15 cellular contexts compared by ENCODE assay signal in the genomic region with DNA sequence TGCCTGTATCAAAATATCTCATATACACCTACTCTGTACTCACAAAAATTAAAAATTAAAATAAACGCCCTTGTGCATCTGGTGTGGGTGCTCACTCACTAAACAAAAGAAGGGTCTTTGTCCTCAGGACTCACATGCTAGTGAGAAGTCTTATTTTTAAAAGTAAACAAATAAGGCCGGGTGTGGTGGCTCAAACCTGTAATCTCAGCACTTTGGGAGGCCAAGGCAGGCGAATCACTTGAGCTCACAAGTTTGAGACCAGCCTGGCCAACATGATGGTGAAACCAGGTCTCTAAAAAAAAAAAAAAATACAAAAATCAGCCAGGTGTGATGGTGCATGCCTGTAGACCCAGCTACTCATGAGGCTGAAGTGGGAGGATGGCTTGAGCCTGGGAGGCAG. TPM values are rescaled to one million over a fixed set of nuclear protein-coding genes. Genes with fewer than 3 reads are reported as not detected.
A peak's percentile ranks its signal among the peaks of the same experiment; 100 is the strongest.
DNase-seq lines count a peak whose midpoint lies in the region; ATAC-seq, FAIRE-seq and TF ChIP-seq lines count a peak whose summit lies in the region.
"Had no signal": no experiment of that assay in that cellular context is flagged by ENCODE, and none has a peak within 500 bp of the region (broad histone marks: within the 10 kb centered on the region; RNA-seq: fewer than 3 reads in every experiment).

No MANE protein-coding gene starts in this region.

- H4K91ac ChIP-seq in H9 (ENCODE audit: insufficient read length, low read depth, low read length) (no peak overlapping the region), neuronal stem cell (ENCODE audit: low read depth, low read length, poor library complexity) (no peak overlapping the region)

- H4K8ac ChIP-seq in H9 (replicated peaks; ENCODE audit: insufficient read length, low read depth, low read length) (no peak overlapping the region), neuronal stem cell (ENCODE audit: low read depth, low read length) (no peak overlapping the region)

- H3K36me3 ChIP-seq in osteoblast (ENCODE audit: insufficient read depth, low read length) (peaks cover 13% of the 10 kb centered on the region), neuronal stem cell (replicated peaks in 1 of 2; ENCODE audit: control insufficient read depth in 2 of 2, insufficient read depth in 2 of 2, low read length in 2 of 2) (peaks cover 0 to 42% of the 10 kb centered on the region in 2 donors)
- H3K36me3 ChIP-seq: Peyer's patch had no signal

- no peak for TF ChIP-seq POLR2A in A549 (IDR thresholded peaks at IDR 0.05; ENCODE audit: low read length)

- H2AK5ac ChIP-seq in H9 (ENCODE audit: insufficient read length, low read length) = no peak overlapping the region
- no peak overlapping the region for H2AK5ac ChIP-seq in neuronal stem cell (ENCODE audit: low read depth, low read length)

- no peak for TF ChIP-seq RAD21 in A549 (conservative IDR thresholded peaks at IDR 0.05 in 1 of 2, IDR thresholded peaks at IDR 0.05 in 1 of 2)

- H3K9me3 ChIP-seq in A549 = no peaks in the 10 kb centered on the region
- H3K9me3 ChIP-seq in osteoblast (ENCODE audit: low read depth, low read length) = no peaks in the 10 kb centered on the region
- no peaks in the 10 kb centered on the region for H3K9me3 ChIP-seq in H9 (ENCODE audit: control insufficient read depth, low read depth, low read length)
- H3K9me3 ChIP-seq in neuronal stem cell (replicated peaks in 1 of 2; ENCODE audit: control insufficient read depth in 2 of 2, insufficient read depth in 1 of 2, low read depth in 1 of 2, low read length in 2 of 2) = peaks cover 0 to 6% of the 10 kb centered on the region in 2 donors
- H3K9me3 ChIP-seq: Peyer's patch, SK-N-SH had no signal

- H3K4me1 ChIP-seq in A549 (peaks cover 68% of the 10 kb centered on the region), osteoblast (ENCODE audit: insufficient read depth, low read length) (peaks cover 38% of the 10 kb centered on the region), H9 (ENCODE audit: insufficient read depth, low read length) (no peaks in the 10 kb centered on the region), neuronal stem cell (ENCODE audit: control insufficient read depth in 2 of 2, insufficient read depth in 1 of 2, low read depth in 1 of 2, low read length in 2 of 2) (peaks cover 6 to 20% of the 10 kb centered on the region in 2 donors)

- H4K20me1 ChIP-seq in osteoblast (ENCODE audit: insufficient read depth, low read length) (peaks cover 15% of the 10 kb centered on the region), H9 (ENCODE audit: control insufficient read depth, insufficient read depth, insufficient read length) (no peaks in the 10 kb centered on the region)

- H2BK15ac ChIP-seq in H9 (ENCODE audit: low read depth, low read length) (no peak overlapping the region), neuronal stem cell (ENCODE audit: low read length) (no peak overlapping the region)

- no peak for ATAC-seq in A549

- no peak overlapping the region for H3K56ac ChIP-seq in H9 (ENCODE audit: insufficient read length, low read depth, low read length)

- H3K79me1 ChIP-seq in H9 (ENCODE audit: insufficient read depth, low read depth, low read length, poor library complexity, severe bottlenecking) (no peaks in the 10 kb centered on the region), neuronal stem cell (ENCODE audit: low read depth, low read length) (peaks cover 7% of the 10 kb centered on the region)

- H3K79me2 ChIP-seq in osteoblast (ENCODE audit: insufficient read depth, low read length) (peaks cover 86% of the 10 kb centered on the region), H9 (ENCODE audit: insufficient read depth, low read length) (no peaks in the 10 kb centered on the region)

- H3K4ac ChIP-seq in H9 (ENCODE audit: low read depth, low read length) = no peak overlapping the region
- H3K4ac ChIP-seq in neuronal stem cell (ENCODE audit: low read length) = no peak overlapping the region

- H2BK12ac ChIP-seq in H9 (ENCODE audit: insufficient read length, low read depth, low read length) (no peak overlapping the region), neuronal stem cell (ENCODE audit: low read length) (no peak overlapping the region)

- no peak overlapping the region for H3K4me3 Mint-ChIP-seq in HFFc6
- no peak overlapping the region for H3K4me3 Mint-ChIP-seq in H9
- H3K4me3 Mint-ChIP-seq: CD4-positive, alpha-beta T cell had no signal

- H2AFZ ChIP-seq in osteoblast (ENCODE audit: low read length) (no peak overlapping the region), H9 (ENCODE audit: low read length) (no peak overlapping the region), neuronal stem cell (ENCODE audit: low read length) (no peak overlapping the region)

- no peak overlapping the region for H3T11ph ChIP-seq in H9 (ENCODE audit: low read length)

- TF ChIP-seq CTCF in A549 (IDR thresholded peaks at IDR 0.05) (no peak), HFFc6 (IDR thresholded peaks at IDR 0.05) (no peak), VCaP (conservative IDR thresholded peaks at IDR 0.05) (no peak), osteoblast (IDR thresholded peaks at IDR 0.05; ENCODE audit: extremely low read depth, low read depth, low read length) (no peak), H9 (conservative IDR thresholded peaks at IDR 0.05) (no peak)

- no peak overlapping the region for H2BK5ac ChIP-seq in H9 (ENCODE audit: insufficient read length, low read length)
- no peak overlapping the region for H2BK5ac ChIP-seq in neuronal stem cell (ENCODE audit: low read length)

- H3K23me2 ChIP-seq in H9 (ENCODE audit: insufficient read length, low read depth, low read length, poor library complexity, severe bottlenecking) = no peaks in the 10 kb centered on the region

- H3K27me3 Mint-ChIP-seq in HFFc6 (ENCODE audit: insufficient read depth) (no peaks in the 10 kb centered on the region; the same call in 1 of the 2 replicates), H9 (ENCODE audit: low read depth) (no peaks in the 10 kb centered on the region)
- H3K27me3 Mint-ChIP-seq: CD4-positive, alpha-beta T cell had no signal

- H3K23ac ChIP-seq in H9 (ENCODE audit: insufficient read length, low read depth, low read length) (no peak overlapping the region), neuronal stem cell (ENCODE audit: low read depth, low read length, poor library complexity) (no peak overlapping the region)

- H4K5ac ChIP-seq in H9 (ENCODE audit: insufficient read length, low read depth, low read length) = no peak overlapping the region

- FAIRE-seq in A549 (lab: Jason Lieb, UNC) = no peak
- FAIRE-seq: HTR-8/SVneo had no signal

- no peak for TF ChIP-seq EP300 in A549 (IDR thresholded peaks at IDR 0.05)

- H3K9me3 Mint-ChIP-seq in HFFc6 = no peaks in the 10 kb centered on the region
- peaks cover 8 to 14% of the 10 kb centered on the region in 2 experiments for H3K9me3 Mint-ChIP-seq in H9
- H3K9me3 Mint-ChIP-seq: CD4-positive, alpha-beta T cell had no signal

- POLR2A ChIA-PET in A549 (lab: Yijun Ruan, JAX) = interaction anchor here (0.5 to 1.5 kb wide), 5 partner anchors 8 to 216 kb away, joined by 3 to 7 read pairs (median 4); no protein-coding TSS in a partner anchor

- H3K4me2 ChIP-seq in A549 = peak overlapping the region; percentile 10; the same call in 2 of the 3 replicates
- H3K4me2 ChIP-seq in osteoblast (ENCODE audit: insufficient read depth, low read length) = no peak overlapping the region
- H3K4me2 ChIP-seq in H9 (ENCODE audit: insufficient read depth, insufficient read length, low read length) = no peak overlapping the region
- no peak overlapping the region for H3K4me2 ChIP-seq in neuronal stem cell (ENCODE audit: insufficient read depth, low read length, poor library complexity, severe bottlenecking)
- H3K4me2 ChIP-seq: BLaER1, SK-N-SH had no signal

- no peak overlapping the region for H3K14ac ChIP-seq in H9 (ENCODE audit: insufficient read depth, low read length)
- H3K14ac ChIP-seq in neuronal stem cell (ENCODE audit: low read length) = no peak overlapping the region

- 56% methylated on average over 3 of the region's 3 CpGs for WGBS in A549 (ENCODE audit: missing lambda C conversion rate)
- WGBS in H9 (ENCODE audit: extremely low coverage, insufficient read length, low lambda C conversion rate) = no CpG with 5 or more reads among the region's 3 CpGs
- no CpG with 5 or more reads among the region's 3 CpGs for WGBS in neuronal stem cell (ENCODE audit: extremely low coverage in 2 of 2, insufficient read length in 2 of 2, insufficient replicate concordance in 1 of 2), 2 donors

- DNase-seq in A549 (ENCODE audit: low read depth in 1 of 2, low spot score in 1 of 2) (no peak), HFFc6 (no peak), osteoblast (ENCODE audit: insufficient read length, low spot score, missing footprints) (no peak), H9 (no peak), OCI-M2 (lab: John Stamatoyannopoulos, UW; ENCODE audit: unreplicated experiment) (no peak), neuronal stem cell (ENCODE audit: low spot score) (no peak)
- no peak for DNase-seq in activated T-cell treated with anti-CD3 and anti-CD28 coated beads, Interleukin-2, amount 50 U/mL, for 48 hours
- DNase-seq: 8988T had no signal

- no peak overlapping the region for H3K9ac ChIP-seq in H9 (ENCODE audit: extremely low read depth, insufficient read length, low read length)
- no peak overlapping the region for H3K9ac ChIP-seq in neuronal stem cell (ENCODE audit: low read depth, low read length, poor library complexity)
- H3K9ac ChIP-seq: BLaER1, SK-N-SH had no signal

- H3K4me1 Mint-ChIP-seq in HFFc6 (ENCODE audit: low read depth) (peaks cover 68% of the 10 kb centered on the region), H9 (peaks cover 6 to 14% of the 10 kb centered on the region in 2 experiments)

- H3K27me3 ChIP-seq in osteoblast (ENCODE audit: insufficient read depth, low read length) (no peaks in the 10 kb centered on the region), H9 (ENCODE audit: insufficient read depth, low read length) (no peaks in the 10 kb centered on the region), neuronal stem cell (ENCODE audit: control insufficient read depth in 3 of 3, insufficient read depth in 3 of 3, low read depth in 1 of 3, low read length in 3 of 3) (no peaks in the 10 kb centered on the region)
- H3K27me3 ChIP-seq: BLaER1, Peyer's patch had no signal

- H3K27ac Mint-ChIP-seq in HFFc6 (peak overlapping the region; percentile 56), H9 (no peak overlapping the region)
- H3K27ac Mint-ChIP-seq: CD4-positive, alpha-beta T cell had no signal

- H3K36me3 Mint-ChIP-seq in HFFc6 (ENCODE audit: low read depth) = peaks cover 40% of the 10 kb centered on the region
- H3K36me3 Mint-ChIP-seq in H9 (ENCODE audit: insufficient read depth in 1 of 3, low read depth in 3 of 3) = peaks cover 11 to 21% (median 15%) of the 10 kb centered on the region in 3 experiments

- H2BK20ac ChIP-seq in H9 (ENCODE audit: low read depth, low read length, poor library complexity, severe bottlenecking) = no peak overlapping the region

- CTCF ChIA-PET in A549 (lab: Yijun Ruan, JAX) = interaction anchor here (0.6 to 11.5 kb wide), 35 partner anchors 9 to 225 kb away, joined by 3 to 236 read pairs (median 5); a partner anchor contains a TSS

- H2BK120ac ChIP-seq in H9 (ENCODE audit: low read depth, low read length, poor library complexity, severe bottlenecking) (no peak overlapping the region), neuronal stem cell (ENCODE audit: low read depth, low read length) (no peak overlapping the region)

- H3K27ac ChIP-seq in A549 = peak overlapping the region; percentile 54 to 60; a peak in 5 of 6 replicates
- peak overlapping the region; percentile 57 for H3K27ac ChIP-seq in VCaP
- H3K27ac ChIP-seq in osteoblast (ENCODE audit: low read depth, low read length) = peak overlapping the region; percentile 30
- H3K27ac ChIP-seq in H9 (ENCODE audit: insufficient read length, low read depth, low read length) = no peak overlapping the region
- no peak overlapping the region for H3K27ac ChIP-seq in neuronal stem cell (replicated peaks; ENCODE audit: low read length)
- H3K27ac ChIP-seq: Peyer's patch had no signal

- H3K18ac ChIP-seq in H9 (ENCODE audit: insufficient read length, low read depth, low read length) (no peak overlapping the region), neuronal stem cell (ENCODE audit: low read length) (no peak overlapping the region)

- H3K4me3 ChIP-seq in A549 = no peak overlapping the region
- no peak overlapping the region for H3K4me3 ChIP-seq in osteoblast (ENCODE audit: insufficient read depth, low read length)
- H3K4me3 ChIP-seq in neuronal stem cell (ENCODE audit: low read length in 2 of 2) = no peak overlapping the region
- H3K4me3 ChIP-seq: BLaER1, K562, Peyer's patch had no signal

RNA-seq across cellular contexts. Expression of a gene that starts 51.5 kb away (rescaled TPM):
- polyA plus RNA-seq in A549 (2011; rRNA removed) (31.6 and 32.1 TPM in 2 replicates), A549 (2017; fragmentation: RNase III; extraction: RNeasy Plus Mini Kit Qiagen cat#74134 plus additional on column Dnase treatment) (29.8 to 35.8 TPM (median 33.4 TPM) in 3 replicates)
- 28.6 and 37.0 TPM in 2 replicates for polyA plus RNA-seq in A549 (2012; cell fraction: cytosol; rRNA removed)
- 40.5 and 50.4 TPM in 2 replicates for polyA plus RNA-seq in A549 (2012; cell fraction: nucleus; rRNA removed)
- polyA minus RNA-seq in A549 (2011; rRNA and poly(A)+ RNA removed) = 27.5 and 30.0 TPM in 2 replicates
- total RNA-seq in HFFc6 (2021; fragmentation: NEBNext Ultra II Directional; extraction: Animal tissue kit (Norgen Biotek cat#: 25700)) = 10 to 100 TPM; 24.4 to 55.1 (median 26.2) TPM
- total RNA-seq in osteoblast (34.0 and 37.1 TPM in 2 replicates), H9 (2021) (4.9 and 5.6 TPM in 2 replicates)
- polyA plus RNA-seq in neuronal stem cell (2013, experiment 1 of 2) = 15.9 TPM
- polyA plus RNA-seq in neuronal stem cell (2013, experiment 2 of 2) = 16.0 TPM

Comparison
In these comparisons a context has a peak if more than half of its experiments do, and no peak if none do; other contexts are left out.
1. H3K27ac ChIP-seq: peak in A549 (2 of 2), VCaP (single experiment) and osteoblast (single experiment); none in H9 (single experiment) and neuronal stem cell (single experiment).